ENCODE assay signal across 6 cellular contexts in the genomic region with DNA sequence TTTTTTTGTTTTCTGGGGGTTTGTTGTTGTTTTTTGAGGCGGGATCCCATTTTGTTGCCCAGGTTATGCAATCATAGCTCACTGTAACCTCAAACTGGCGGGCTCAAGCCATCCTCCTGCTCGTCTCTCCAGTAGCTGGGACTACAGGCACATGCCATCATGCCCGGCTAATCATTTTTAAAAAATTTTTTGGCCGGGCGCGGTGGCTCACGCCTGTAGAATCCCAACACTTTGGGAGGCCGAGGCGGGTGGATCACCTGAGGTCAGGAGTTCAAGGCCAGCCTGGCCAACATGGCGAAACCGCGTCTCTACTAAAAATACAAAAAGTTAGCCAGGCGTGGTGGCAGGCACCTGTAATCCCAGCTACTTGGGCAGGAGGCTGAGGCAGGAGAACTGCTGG. TPM values are rescaled to one million over a fixed set of nuclear protein-coding genes. Genes with fewer than 3 reads are reported as not detected.
DNase-seq lines count a peak whose midpoint lies in the region; ATAC-seq, FAIRE-seq and TF ChIP-seq lines count a peak whose summit lies in the region.
"Not testable (repeated sequence)": the region's sequence is repeated elsewhere in the genome, so short reads cannot be mapped to it uniquely, and the experiment has no call there.

No MANE protein-coding gene starts in this region.

- not testable (repeated sequence) for TF ChIP-seq EP300 in K562 (IDR thresholded peaks at IDR 0.05; ENCODE audit: low read length)

- H3K4me2 ChIP-seq in K562 (ENCODE audit: insufficient read depth, low read length); neuronal stem cell (ENCODE audit: insufficient read depth, low read length, poor library complexity, severe bottlenecking): not testable (repeated sequence)

- peaks cover 14% of the 10 kb centered on the region for H3K4me1 Mint-ChIP-seq in activated CD4-positive, alpha-beta memory T cell treated with anti-CD3 and anti-CD28 coated beads, Interleukin-2, amount 10 ng/mL, durations not matched to agents 7 days and 5 days
- H3K4me1 Mint-ChIP-seq in activated T-cell treated with anti-CD3 and anti-CD28 coated beads, Interleukin-2, amount 50 U/mL, for 24 hours (ENCODE audit: low read depth), result peaks cover 13% of the 10 kb centered on the region

- intact Hi-C loops in K562 (cut with micrococcal nuclease), result not testable (repeated sequence)

- H3K36me3 Mint-ChIP-seq in activated CD4-positive, alpha-beta memory T cell treated with anti-CD3 and anti-CD28 coated beads, Interleukin-2, amount 10 ng/mL, durations not matched to agents 7 days and 5 days (ENCODE audit: low read depth); activated T-cell treated with anti-CD3 and anti-CD28 coated beads, Interleukin-2, amount 50 U/mL, for 24 hours (ENCODE audit: low read depth): not testable (repeated sequence)

- DNase-seq in MV-4-11 (lab: John Stamatoyannopoulos, UW) (peak; percentile 65), right atrium auricular region (ENCODE audit: low spot score) (peak; percentile 51)
- DNase-seq in activated CD4-positive, alpha-beta memory T cell treated with anti-CD3 and anti-CD28 coated beads, Interleukin-2, amount 10 ng/mL, durations not matched to agents 7 days and 5 days, result peak; percentile 1
- DNase-seq in activated T-cell treated with anti-CD3 and anti-CD28 coated beads, Interleukin-2, amount 50 U/mL, for 24 hours, result peak; percentile 18
- DNase-seq in K562 (ENCODE audit: extremely low read depth in 1 of 4, low spot score in 3 of 4); neuronal stem cell (ENCODE audit: low spot score): not testable (repeated sequence)

- TF ChIP-seq RAD21 in K562 (CRISPR knock-in tag; conservative IDR thresholded peaks at IDR 0.05 in 1 of 2, IDR thresholded peaks at IDR 0.05 in 1 of 2), result not testable (repeated sequence)

- not testable (repeated sequence) for H3K23ac ChIP-seq in neuronal stem cell (ENCODE audit: low read depth, low read length, poor library complexity)

- peak overlapping the region; percentile 39 for H2BK5ac ChIP-seq in neuronal stem cell (ENCODE audit: low read length)

- not testable (repeated sequence) for BruUV-seq in K562 (replicated peaks; lab: Mats Ljungman, UMichigan)

- H3K18ac ChIP-seq in neuronal stem cell (ENCODE audit: low read length), result not testable (repeated sequence)

- not testable (repeated sequence) for H3K27ac ChIP-seq in K562 (ENCODE audit: extremely low read depth, low read depth, low read length); right atrium auricular region; neuronal stem cell (replicated peaks; ENCODE audit: low read length)

- H2BK15ac ChIP-seq in neuronal stem cell (ENCODE audit: low read length), result not testable (repeated sequence)

- H2AK5ac ChIP-seq in neuronal stem cell (ENCODE audit: low read depth, low read length), result not testable (repeated sequence)

- H3K14ac ChIP-seq in neuronal stem cell (ENCODE audit: low read length), result not testable (repeated sequence)

- H3K4ac ChIP-seq in neuronal stem cell (ENCODE audit: low read length), result not testable (repeated sequence)

- in situ Hi-C loops in K562 (cut with MboI), result loop anchor here (10.0 kb wide), 4 partner anchors 317 to 973 kb away; no protein-coding TSS in a partner anchor

- H3K4me3 ChIP-seq in K562; right atrium auricular region; neuronal stem cell (ENCODE audit: low read length in 2 of 2): not testable (repeated sequence)

- H3K79me2 ChIP-seq in K562 (ENCODE audit: control insufficient read depth, insufficient read depth, low read length), result not testable (repeated sequence)

- not testable (repeated sequence) for H3K79me1 ChIP-seq in neuronal stem cell (ENCODE audit: low read depth, low read length)

- not testable (repeated sequence) for TF ChIP-seq CTCF in K562 (IDR thresholded peaks at IDR 0.05 in 2 of 3, conservative IDR thresholded peaks at IDR 0.05 in 1 of 3; ENCODE audit: insufficient read depth in 2 of 3, low read depth in 1 of 3, low read length in 3 of 3); right atrium auricular region (IDR thresholded peaks at IDR 0.05)

- not testable (repeated sequence) for H3K36me3 ChIP-seq in K562 (ENCODE audit: control insufficient read depth, insufficient read depth, low read length); right atrium auricular region; neuronal stem cell (replicated peaks in 1 of 2; ENCODE audit: control insufficient read depth in 2 of 2, insufficient read depth in 2 of 2, low read length in 2 of 2)

- not testable (repeated sequence) for ATAC-seq in K562

- not testable (repeated sequence) for H3K9me3 ChIP-seq in K562 (replicated peaks; ENCODE audit: control insufficient read depth, insufficient read depth, low read depth, low read length); right atrium auricular region; neuronal stem cell (replicated peaks in 1 of 2; ENCODE audit: control insufficient read depth in 2 of 2, insufficient read depth in 1 of 2, low read depth in 1 of 2, low read length in 2 of 2)

- not testable (repeated sequence) for H3K27me3 ChIP-seq in K562 (ENCODE audit: control insufficient read depth in 2 of 2, insufficient read depth in 2 of 2, low read length in 2 of 2); right atrium auricular region; neuronal stem cell (ENCODE audit: control insufficient read depth in 3 of 3, insufficient read depth in 3 of 3, low read depth in 1 of 3, low read length in 3 of 3)

- not testable (repeated sequence) for H3K27ac Mint-ChIP-seq in activated CD4-positive, alpha-beta memory T cell treated with anti-CD3 and anti-CD28 coated beads, Interleukin-2, amount 10 ng/mL, durations not matched to agents 7 days and 5 days; activated T-cell treated with anti-CD3 and anti-CD28 coated beads, Interleukin-2, amount 50 U/mL, for 24 hours

- not testable (repeated sequence) for H3K9me3 Mint-ChIP-seq in activated CD4-positive, alpha-beta memory T cell treated with anti-CD3 and anti-CD28 coated beads, Interleukin-2, amount 10 ng/mL, durations not matched to agents 7 days and 5 days; activated T-cell treated with anti-CD3 and anti-CD28 coated beads, Interleukin-2, amount 50 U/mL, for 24 hours

- not testable (repeated sequence) for H3K4me3 Mint-ChIP-seq in activated CD4-positive, alpha-beta memory T cell treated with anti-CD3 and anti-CD28 coated beads, Interleukin-2, amount 10 ng/mL, durations not matched to agents 7 days and 5 days; activated T-cell treated with anti-CD3 and anti-CD28 coated beads, Interleukin-2, amount 50 U/mL, for 24 hours

- CTCF ChIA-PET in activated CD4-positive, alpha-beta memory T cell treated with anti-CD3 and anti-CD28 coated beads, Interleukin-2, amount 10 ng/mL, durations not matched to agents 7 days and 5 days (lab: Charles Lee), result interaction anchor here (1.1 kb wide), 1 partner anchor 326 kb away, joined by 3 read pairs; no protein-coding TSS in a partner anchor
- CTCF ChIA-PET in K562 (lab: Yijun Ruan, JAX; ENCODE audit: low intra/inter-chr PET ratio), result not testable (repeated sequence)

- H4K91ac ChIP-seq in neuronal stem cell (ENCODE audit: low read depth, low read length, poor library complexity), result not testable (repeated sequence)

- not testable (repeated sequence) for FAIRE-seq in K562 (lab: Jason Lieb, UNC)

- H3K27me3 Mint-ChIP-seq in activated CD4-positive, alpha-beta memory T cell treated with anti-CD3 and anti-CD28 coated beads, Interleukin-2, amount 10 ng/mL, durations not matched to agents 7 days and 5 days; activated T-cell treated with anti-CD3 and anti-CD28 coated beads, Interleukin-2, amount 50 U/mL, for 24 hours: not testable (repeated sequence)

- H3K4me1 ChIP-seq in K562 (replicated peaks in 1 of 2; ENCODE audit: control insufficient read depth in 2 of 2, insufficient read depth in 2 of 2, low read length in 2 of 2), result peaks cover 4 to 12% of the 10 kb centered on the region in 2 experiments; a peak in 4 of 5 replicates
- peaks cover 0 to 14% of the 10 kb centered on the region in 2 donors for H3K4me1 ChIP-seq in right atrium auricular region
- peaks cover 4 to 13% of the 10 kb centered on the region in 2 donors for H3K4me1 ChIP-seq in neuronal stem cell (ENCODE audit: control insufficient read depth in 2 of 2, insufficient read depth in 1 of 2, low read depth in 1 of 2, low read length in 2 of 2)

- H3K9ac ChIP-seq in K562 (ENCODE audit: insufficient read depth in 1 of 2, low read depth in 2 of 2, low read length in 2 of 2); neuronal stem cell (ENCODE audit: low read depth, low read length, poor library complexity): not testable (repeated sequence)

- H4K8ac ChIP-seq in neuronal stem cell (ENCODE audit: low read depth, low read length), result not testable (repeated sequence)

- WGBS in K562 (ENCODE audit: insufficient coverage, low coverage, missing lambda C conversion rate), result 62% methylated on average over 14 of the region's 14 CpGs
- WGBS in neuronal stem cell (ENCODE audit: extremely low coverage in 2 of 2, insufficient read length in 2 of 2, insufficient replicate concordance in 1 of 2), 2 donors, result no CpG with 5 or more reads among the region's 14 CpGs

- not testable (repeated sequence) for H2AFZ ChIP-seq in K562 (ENCODE audit: low read depth, low read length); neuronal stem cell (ENCODE audit: low read length)

- not testable (repeated sequence) for H2BK12ac ChIP-seq in neuronal stem cell (ENCODE audit: low read length)

- not testable (repeated sequence) for TF ChIP-seq POLR2A in K562 (conservative IDR thresholded peaks at IDR 0.05)

- H2BK120ac ChIP-seq in neuronal stem cell (ENCODE audit: low read depth, low read length), result not testable (repeated sequence)

- not testable (repeated sequence) for H3K9me1 ChIP-seq in K562 (ENCODE audit: control insufficient read depth, insufficient read depth, low read length)

- POLR2A ChIA-PET in activated CD4-positive, alpha-beta memory T cell treated with anti-CD3 and anti-CD28 coated beads, Interleukin-2, amount 10 ng/mL, durations not matched to agents 7 days and 5 days (lab: Charles Lee), result not testable (repeated sequence)
- POLR2A ChIA-PET in K562 (lab: Yijun Ruan, JAX), result interaction anchor here (1.0 kb wide), 1 partner anchor 16 kb away, joined by 5 read pairs; no protein-coding TSS in a partner anchor

- not testable (repeated sequence) for H4K20me1 ChIP-seq in K562 (replicated peaks; ENCODE audit: control insufficient read depth, insufficient read depth, low read length)

RNA-seq across cellular contexts. Expression of a gene that starts 31.1 kb away (rescaled TPM):
- 10 to 100 TPM; 81.4 to 89.3 TPM for total RNA-seq in activated CD4-positive, alpha-beta memory T cell treated with anti-CD3 and anti-CD28 coated beads, Interleukin-2, amount 10 ng/mL, durations not matched to agents 7 days and 5 days
- 63.5 and 133 TPM in 2 replicates for total RNA-seq in K562 (2011; cell fraction: chromatin; rRNA removed; ENCODE audit: low replicate concordance)
- 96.9 and 106 TPM in 2 replicates for total RNA-seq in K562 (2011; cell fraction: nucleolus; rRNA removed)
- total RNA-seq in K562 (2011; cell fraction: nucleoplasm; rRNA removed), result 165 and 259 TPM in 2 replicates
- 136 and 154 TPM in 2 replicates for total RNA-seq in K562 (2014; rRNA removed)
- total RNA-seq in K562 (2014; rRNA removed; fragmentation: Illumina TruSeq; extraction: Trizol), result 165 and 211 TPM in 2 replicates
- total RNA-seq in K562 (2015; rRNA removed; fragmentation: Illumina TruSeq; extraction: Trizol), result 124 and 131 TPM in 2 replicates
- total RNA-seq in K562 (2021), result 222 and 252 TPM in 2 replicates
- polyA plus RNA-seq in K562 (2011; rRNA removed), result 334 and 469 TPM in 2 replicates
- polyA plus RNA-seq in K562 (2011; cell fraction: cytosol; rRNA removed), result 47.6 and 124 TPM in 2 replicates
- polyA plus RNA-seq in K562 (2011; cell fraction: nucleus; rRNA removed), result 46.1 and 107 TPM in 2 replicates
- 197 and 293 TPM in 2 replicates for polyA plus RNA-seq in K562 (2012)
- polyA plus RNA-seq in K562 (2014; fragmentation: Illumina TruSeq; extraction: Trizol), result 231 and 254 TPM in 2 replicates
- polyA plus RNA-seq in K562 (2014; fragmentation: Nextera tagmentation; extraction: Ambion mirVana), result 100 to 1,000 TPM in 1 of 2 experiments, 10 to 100 TPM in 1; 70.6 to 102 TPM
- 159 and 165 TPM in 2 replicates for polyA plus RNA-seq in K562 (2014; rRNA removed)
- polyA minus RNA-seq in K562 (2011; rRNA and poly(A)+ RNA removed), result 154 and 231 TPM in 2 replicates
- 110 and 119 TPM in 2 replicates for polyA minus RNA-seq in K562 (2011; cell fraction: cytosol; rRNA and poly(A)+ RNA removed)
- 35.9 and 64.5 TPM in 2 replicates for polyA minus RNA-seq in K562 (2011; cell fraction: nucleus; rRNA and poly(A)+ RNA removed)
- total RNA-seq in right atrium auricular region, result 10 to 100 TPM; 70.2 to 83.5 TPM
- 152 TPM for polyA plus RNA-seq in neuronal stem cell (2013, experiment 1 of 2)
- polyA plus RNA-seq in neuronal stem cell (2013, experiment 2 of 2), result 156 TPM
